In the genomic region with DNA sequence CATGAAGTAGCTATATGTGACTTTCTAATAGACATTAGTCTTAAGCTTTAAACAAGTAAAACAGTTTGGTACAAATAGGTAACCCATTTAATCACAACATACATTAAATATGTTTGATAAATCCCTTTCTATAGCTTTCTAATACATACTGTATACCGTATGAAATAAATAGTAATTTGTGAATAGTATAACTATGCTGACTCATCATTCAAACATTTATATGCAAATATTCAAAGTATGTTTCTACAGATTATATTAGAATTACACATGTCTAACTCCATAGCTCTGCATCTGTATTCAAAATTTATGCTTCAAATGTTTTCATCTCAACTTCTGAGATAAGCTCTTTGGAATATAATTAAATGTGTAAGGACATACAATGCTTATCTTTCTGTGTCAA, we compare ENCODE assay signal across 31 cellular contexts.
"Had no signal": no experiment of that assay in that cellular context is flagged by ENCODE, and none has a peak within 500 bp of the region (broad histone marks: within the 10 kb centered on the region; RNA-seq: fewer than 3 reads in every experiment).

No MANE protein-coding gene starts in this region.

- ATAC-seq: activated CD4-positive, CD25-positive, alpha-beta regulatory T cell treated with anti-CD3 and anti-CD28 coated beads, Interleukin-2, amount 50 U/mL, for 24 hours; activated CD8-positive, alpha-beta T cell treated with anti-CD3 and anti-CD28 coated beads for 36 hours; activated naive CD4-positive, alpha-beta T cell treated with anti-CD3 and anti-CD28 coated beads, Interleukin-2, amount 50 U/mL, for 72 hours; body of pancreas; T-helper 17 cell had no signal

- H3K9me3 ChIP-seq: body of pancreas, esophagus squamous epithelium had no signal

- H3K4me3 ChIP-seq: body of pancreas, esophagus squamous epithelium had no signal

- H3K27me3 ChIP-seq: body of pancreas, esophagus squamous epithelium had no signal

- H3K4me1 ChIP-seq: body of pancreas, esophagus squamous epithelium had no signal

- H3K27ac ChIP-seq: body of pancreas, epithelial cell of prostate, esophagus squamous epithelium, WERI-Rb-1 had no signal

- DNase-seq: activated B cell treated with CpG ODN at 0.5 μM for 24 hours; activated CD4-positive, alpha-beta T cell treated with anti-CD3 and anti-CD28 coated beads for 48 hours; activated CD4-positive, alpha-beta T cell treated with anti-CD3 and anti-CD28 coated beads, Interleukin-2, amount 50 U/mL, for 1 hour; activated CD4-positive, alpha-beta T cell treated with anti-CD3 and anti-CD28 coated beads, Interleukin-2, amount 50 U/mL, for 48 hours; activated CD8-positive, alpha-beta memory T cell treated with anti-CD3 and anti-CD28 coated beads for 24 hours; activated CD8-positive, alpha-beta T cell treated with anti-CD3 and anti-CD28 coated beads for 36 hours; activated effector memory CD4-positive, alpha-beta T cell treated with anti-CD3 and anti-CD28 coated beads, Interleukin-2, amount 50 U/mL, for 16 hours; activated naive CD4-positive, alpha-beta T cell; activated naive CD4-positive, alpha-beta T cell treated with anti-CD3 and anti-CD28 coated beads, Interleukin-2, amount 10 ng/mL, durations not matched to agents 7 days and 5 days; activated naive CD8-positive, alpha-beta T cell treated with anti-CD3 and anti-CD28 coated beads, Interleukin-2, amount 10 ng/mL, durations not matched to agents 7 days and 5 days; activated T-cell treated with anti-CD3 and anti-CD28 coated beads, Interleukin-2, amount 50 U/mL, for 1 hour; activated T-cell treated with anti-CD3 and anti-CD28 coated beads, Interleukin-2, amount 50 U/mL, for 48 hours; amygdala; aorta; body of pancreas; caudate nucleus; cortex of kidney; effector CD8-positive, alpha-beta T cell; esophagus squamous epithelium; foreskin melanocyte; head of caudate nucleus; hippocampal formation; T-helper 17 cell; T1000; WERI-Rb-1 had no signal

- FAIRE-seq: colon, endometrium, endothelial cell of umbilical vein had no signal

- H3K36me3 ChIP-seq: esophagus squamous epithelium, WERI-Rb-1 had no signal
